Comparison of ENCODE assay signal across 13 cellular contexts in the genomic region with DNA sequence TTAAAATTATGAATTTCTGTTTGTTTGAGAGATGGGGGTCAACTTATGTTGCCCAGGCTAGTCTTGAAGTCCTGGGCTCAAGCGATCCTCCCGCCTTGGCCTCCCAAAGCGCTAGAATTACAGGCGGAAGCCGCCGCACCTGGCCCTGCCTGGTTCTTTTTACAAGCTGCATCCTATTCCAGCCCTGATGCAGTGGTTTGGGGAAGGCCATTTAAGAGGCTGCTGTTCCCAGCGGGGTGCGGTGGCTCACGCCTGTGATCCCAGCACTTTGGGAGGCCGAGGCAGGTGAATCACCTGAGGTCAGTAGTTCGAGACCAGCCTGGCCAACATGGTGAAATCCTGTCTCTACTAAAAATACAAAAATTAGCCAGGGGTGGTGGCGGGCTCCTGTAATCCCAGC. TPM values are rescaled to one million over a fixed set of nuclear protein-coding genes. Genes with fewer than 3 reads are reported as not detected.
DNase-seq lines count a peak whose midpoint lies in the region; ATAC-seq, FAIRE-seq and TF ChIP-seq lines count a peak whose summit lies in the region.
"Not testable (repeated sequence)": the region's sequence is repeated elsewhere in the genome, so short reads cannot be mapped to it uniquely, and the experiment has no call there.
"Had no signal": no experiment of that assay in that cellular context is flagged by ENCODE, and none has a peak within 500 bp of the region (broad histone marks: within the 10 kb centered on the region; RNA-seq: fewer than 3 reads in every experiment).

No MANE protein-coding gene starts in this region.

- H3K14ac ChIP-seq in mesenchymal stem cell (ENCODE audit: low read length in 2 of 2) = not testable (repeated sequence)

- peak overlapping the region; percentile 60 for H3K27ac Mint-ChIP-seq in activated T-cell treated with anti-CD3 and anti-CD28 coated beads, Interleukin-2, amount 50 U/mL, for 72 hours

- POLR2A ChIA-PET in A673 (lab: Charles Lee; ENCODE audit: low non-redundant PET) = interaction anchor here (0.6 to 1.2 kb wide), 3 partner anchors 11 to 279 kb away, joined by 3 to 8 read pairs (median 5); a partner anchor contains a TSS

- H3K9me3 ChIP-seq in A673 (ENCODE audit: low read depth, low read length, poor library complexity, severe bottlenecking); HUES64 (ENCODE audit: insufficient read depth, low read depth, low read length); duodenal mucosa (ENCODE audit: control insufficient read depth in 1 of 2, low read length in 2 of 2); heart left ventricle; mesenchymal stem cell (ENCODE audit: control insufficient read depth, low read length); pancreas; stomach smooth muscle (ENCODE audit: control insufficient read depth in 2 of 2, low read length in 2 of 2): not testable (repeated sequence)

- not testable (repeated sequence) for H4K8ac ChIP-seq in mesenchymal stem cell (ENCODE audit: low read length)

- 90% methylated on average over 12 of the region's 12 CpGs for WGBS in HUES64
- 81 to 92% (median 87%) methylated on average over 12 of the region's 12 CpGs for WGBS in heart left ventricle, 4 donors
- WGBS in mesenchymal stem cell = 84% methylated on average over 11 of the region's 12 CpGs
- WGBS in pancreas, 2 donors = 90 to 97% methylated on average over 12 of the region's 12 CpGs

- not testable (repeated sequence) for DNase-seq in A673 (ENCODE audit: low spot score); activated T-cell treated with anti-CD3 and anti-CD28 coated beads, Interleukin-2, amount 50 U/mL, for 72 hours; mesenchymal stem cell
- DNase-seq in heart left ventricle (peak in 2 of 5 donors; percentile 10 to 31), pancreas (peak in 1 of 6 donors; percentile 26)

- H3K79me1 ChIP-seq in mesenchymal stem cell (replicated peaks; ENCODE audit: low read length, poor library complexity, severe bottlenecking) = peaks cover 13% of the 10 kb centered on the region

- not testable (repeated sequence) for H4K91ac ChIP-seq in mesenchymal stem cell (ENCODE audit: low read length)

- H3K27ac ChIP-seq in A673 (ENCODE audit: low read depth, low read length, poor library complexity, severe bottlenecking) = peak overlapping the region; percentile 94
- peak overlapping the region; percentile 84 for H3K27ac ChIP-seq in HUES64 (ENCODE audit: low read depth, low read length)
- peak overlapping the region; percentile 49 for H3K27ac ChIP-seq in duodenal mucosa (ENCODE audit: low read depth, low read length)
- H3K27ac ChIP-seq in heart left ventricle = peak overlapping the region; percentile 54 to 100 (median 98)
- peak overlapping the region; percentile 75 for H3K27ac ChIP-seq in mesenchymal stem cell (ENCODE audit: low read length, poor library complexity, severe bottlenecking)
- peak overlapping the region in 3 of 4 donors; percentile 62 to 90 (median 87) for H3K27ac ChIP-seq in pancreas
- peak overlapping the region; percentile 98 for H3K27ac ChIP-seq in stomach smooth muscle (ENCODE audit: low read length)

- not testable (repeated sequence) for H2BK5ac ChIP-seq in mesenchymal stem cell (ENCODE audit: low read depth, low read length, poor library complexity, severe bottlenecking)

- H3K4me3 Mint-ChIP-seq in activated T-cell treated with anti-CD3 and anti-CD28 coated beads, Interleukin-2, amount 50 U/mL, for 72 hours = not testable (repeated sequence)

- not testable (repeated sequence) for H3K9me3 Mint-ChIP-seq in activated T-cell treated with anti-CD3 and anti-CD28 coated beads, Interleukin-2, amount 50 U/mL, for 72 hours

- peaks cover 40% of the 10 kb centered on the region for H3K36me3 ChIP-seq in A673 (ENCODE audit: insufficient read depth, low read length, poor library complexity, severe bottlenecking)
- H3K36me3 ChIP-seq in HUES64 (ENCODE audit: insufficient read depth, low read length) = peaks cover 54% of the 10 kb centered on the region
- peaks cover 18 to 24% of the 10 kb centered on the region in 2 donors for H3K36me3 ChIP-seq in duodenal mucosa (ENCODE audit: control insufficient read depth in 1 of 2, insufficient read depth in 2 of 2, low read length in 2 of 2)
- peaks cover 0 to 61% (median 54%) of the 10 kb centered on the region in 9 donors for H3K36me3 ChIP-seq in heart left ventricle
- H3K36me3 ChIP-seq in mesenchymal stem cell (ENCODE audit: control insufficient read depth in 1 of 2, insufficient read depth in 2 of 2, low read depth in 1 of 2, low read length in 2 of 2) = peaks cover 55 to 57% of the 10 kb centered on the region in 2 experiments
- peaks cover 0 to 21% (median 13%) of the 10 kb centered on the region in 3 donors for H3K36me3 ChIP-seq in pancreas
- H3K36me3 ChIP-seq in stomach smooth muscle (ENCODE audit: control insufficient read depth in 2 of 2, insufficient read depth in 2 of 2, low read length in 2 of 2) = peaks cover 25 to 29% of the 10 kb centered on the region in 2 donors

- not testable (repeated sequence) for TF ChIP-seq POLR2A in heart left ventricle (IDR thresholded peaks at IDR 0.05)

- not testable (repeated sequence) for H3K27me3 Mint-ChIP-seq in activated T-cell treated with anti-CD3 and anti-CD28 coated beads, Interleukin-2, amount 50 U/mL, for 72 hours (ENCODE audit: low read depth)

- H2AFZ ChIP-seq in mesenchymal stem cell (ENCODE audit: low read depth, low read length) = not testable (repeated sequence)

- intact Hi-C loops in A673 (cut with micrococcal nuclease; ENCODE audit: unreplicated experiment); pancreas (cut with DNase I): not testable (repeated sequence)
- intact Hi-C loops in heart left ventricle (cut with DNase I) = loop anchor here in 4 of 10 donors (2.0 to 5.0 kb wide), 4 partner anchors 15 to 36 kb away; a partner anchor contains a TSS

- ATAC-seq in activated T-cell treated with anti-CD3 and anti-CD28 coated beads, Interleukin-2, amount 50 U/mL, for 72 hours (replicated peaks in 1 of 2); heart left ventricle; pancreas: not testable (repeated sequence)

- H2BK120ac ChIP-seq in mesenchymal stem cell (ENCODE audit: low read depth, low read length) = not testable (repeated sequence)

- H3K36me3 Mint-ChIP-seq in activated T-cell treated with anti-CD3 and anti-CD28 coated beads, Interleukin-2, amount 50 U/mL, for 72 hours (ENCODE audit: insufficient read depth in 2 of 2) = not testable (repeated sequence)

- not testable (repeated sequence) for H3K4me2 ChIP-seq in mesenchymal stem cell (ENCODE audit: low read length, poor library complexity, severe bottlenecking)

- H3K4ac ChIP-seq in mesenchymal stem cell (ENCODE audit: low read depth in 1 of 2, low read length in 2 of 2) = not testable (repeated sequence)

- not testable (repeated sequence) for H3K27me3 ChIP-seq in A673 (replicated peaks; ENCODE audit: insufficient read depth, low read depth, low read length, poor library complexity); HUES64 (ENCODE audit: insufficient read depth, low read length); duodenal mucosa (ENCODE audit: control insufficient read depth in 1 of 2, insufficient read depth in 2 of 2, low read length in 2 of 2); heart left ventricle; mesenchymal stem cell (ENCODE audit: control insufficient read depth in 1 of 2, insufficient read depth in 1 of 2, low read length in 2 of 2); pancreas; stomach smooth muscle (ENCODE audit: control insufficient read depth in 1 of 2, insufficient read depth in 2 of 2, low read length in 2 of 2)

- H2BK15ac ChIP-seq in mesenchymal stem cell (ENCODE audit: low read depth, poor library complexity, severe bottlenecking) = not testable (repeated sequence)

- CTCF ChIA-PET in A673 (lab: Charles Lee) = interaction anchor here (0.6 kb wide), 1 partner anchor 171 kb away, joined by 6 read pairs; no protein-coding TSS in a partner anchor

- not testable (repeated sequence) for BruUV-seq in A673 (replicated peaks; lab: Mats Ljungman, UMichigan)

- TF ChIP-seq CTCF in A673 (conservative IDR thresholded peaks at IDR 0.05; ENCODE audit: low read depth, low read length); heart left ventricle (IDR thresholded peaks at IDR 0.05); pancreas (IDR thresholded peaks at IDR 0.05): not testable (repeated sequence)

- H2AK5ac ChIP-seq in mesenchymal stem cell (ENCODE audit: low read length, severe bottlenecking) = peak overlapping the region; percentile 31

- not testable (repeated sequence) for H3K4me3 ChIP-seq in A673 (ENCODE audit: low read depth, low read length, poor library complexity, severe bottlenecking); HUES64 (ENCODE audit: low read length); duodenal mucosa (ENCODE audit: low read depth in 1 of 2, low read length in 2 of 2); pancreas
- H3K4me3 ChIP-seq in heart left ventricle (peak overlapping the region in 9 of 12 donors; percentile 3 to 96 (median 20)), mesenchymal stem cell (ENCODE audit: insufficient read depth in 1 of 2, low read depth in 1 of 2, low read length in 2 of 2) (peak overlapping the region in 1 of 2 experiments; percentile 53), stomach smooth muscle (ENCODE audit: low read length in 2 of 2) (peak overlapping the region in 1 of 2 donors; percentile 64)

- H3K4me1 Mint-ChIP-seq in activated T-cell treated with anti-CD3 and anti-CD28 coated beads, Interleukin-2, amount 50 U/mL, for 72 hours (ENCODE audit: low read depth) = peaks cover 25% of the 10 kb centered on the region

- not testable (repeated sequence) for H3K18ac ChIP-seq in mesenchymal stem cell (ENCODE audit: low read depth in 1 of 2, low read length in 2 of 2)

- not testable (repeated sequence) for H3K23ac ChIP-seq in mesenchymal stem cell (ENCODE audit: low read length in 2 of 2)

- peaks cover 20% of the 10 kb centered on the region for H3K4me1 ChIP-seq in A673 (ENCODE audit: insufficient read depth, low read length, poor library complexity, severe bottlenecking)
- peaks cover 14% of the 10 kb centered on the region for H3K4me1 ChIP-seq in HUES64 (ENCODE audit: insufficient read depth, low read length)
- H3K4me1 ChIP-seq in duodenal mucosa (ENCODE audit: control insufficient read depth in 1 of 2, insufficient read depth in 2 of 2, low read length in 2 of 2) = peaks cover 38 to 48% of the 10 kb centered on the region in 2 donors
- H3K4me1 ChIP-seq in heart left ventricle = peaks cover 17 to 57% (median 48%) of the 10 kb centered on the region in 12 donors
- H3K4me1 ChIP-seq in mesenchymal stem cell (ENCODE audit: control insufficient read depth, insufficient read depth, low read depth, low read length) = peaks cover 27% of the 10 kb centered on the region
- H3K4me1 ChIP-seq in pancreas = peaks cover 26 to 38% (median 37%) of the 10 kb centered on the region in 3 donors
- peaks cover 50% of the 10 kb centered on the region for H3K4me1 ChIP-seq in stomach smooth muscle (ENCODE audit: control insufficient read depth, insufficient read depth, low read length)

- H3K9ac ChIP-seq in HUES64 (ENCODE audit: low read depth, low read length) = peak overlapping the region; percentile 62
- H3K9ac ChIP-seq in duodenal mucosa (ENCODE audit: low read depth in 1 of 2, low read length in 2 of 2) = not testable (repeated sequence)
- H3K9ac ChIP-seq in mesenchymal stem cell (ENCODE audit: low read length) = peak overlapping the region; percentile 71
- peak overlapping the region; percentile 42 to 55 for H3K9ac ChIP-seq in stomach smooth muscle (ENCODE audit: low read length in 2 of 2)

- not testable (repeated sequence) for H2BK12ac ChIP-seq in mesenchymal stem cell (ENCODE audit: low read length in 2 of 2)

- not testable (repeated sequence) for FAIRE-seq in pancreas (lab: Jason Lieb, UNC)

RNA-seq across cellular contexts. Expression of a gene that starts 2.9 kb away (rescaled TPM):
- total RNA-seq in A673 (2021) (58.3 and 65.9 TPM in 2 replicates), heart left ventricle (100 to 1,000 TPM in 4 of 9 donors, 10 to 100 TPM in 5; 70.6 to 200 (median 97.4) TPM), pancreas (10 to 100 TPM; 20.6 to 40.1 (median 27.4) TPM)
- 42.6 TPM for polyA plus RNA-seq in HUES64 (2013, experiment 1 of 2)
- 41.9 TPM for polyA plus RNA-seq in HUES64 (2013, experiment 2 of 2)
- total RNA-seq in activated T-cell treated with anti-CD3 and anti-CD28 coated beads, Interleukin-2, amount 50 U/mL, for 72 hours = 10 to 100 TPM; 33.8 to 45.9 TPM
- polyA plus RNA-seq in heart left ventricle (100 to 1,000 TPM; 160 to 252 TPM), pancreas (10 to 100 TPM; 50.6 to 61.4 TPM)
- 83.5 TPM for polyA plus RNA-seq in mesenchymal stem cell (2013, experiment 1 of 2)
- 80.6 TPM for polyA plus RNA-seq in mesenchymal stem cell (2013, experiment 2 of 2)

RNA-seq across cellular contexts. Expression of a gene that starts 17.3 kb away (rescaled TPM):
- 2,701 and 2,706 TPM in 2 replicates for total RNA-seq in A673 (2021)
- polyA plus RNA-seq in HUES64 (2013, experiment 1 of 2) = 1,689 TPM
- polyA plus RNA-seq in HUES64 (2013, experiment 2 of 2) = 1,793 TPM
- total RNA-seq in activated T-cell treated with anti-CD3 and anti-CD28 coated beads, Interleukin-2, amount 50 U/mL, for 72 hours = 1,000 to 10,000 TPM; 3,876 to 4,058 TPM
- 1,000 to 10,000 TPM; 1,373 to 2,686 (median 2,215) TPM for total RNA-seq in heart left ventricle
- 1,000 to 10,000 TPM in 1 of 2 donors, 100 to 1,000 TPM in 1; 846 to 1,944 TPM for polyA plus RNA-seq in heart left ventricle
- polyA plus RNA-seq in mesenchymal stem cell (2013, experiment 1 of 2) = 2,485 TPM
- 2,452 TPM for polyA plus RNA-seq in mesenchymal stem cell (2013, experiment 2 of 2)
- total RNA-seq in pancreas = 1,000 to 10,000 TPM; 2,199 to 4,238 (median 2,879) TPM
- polyA plus RNA-seq in pancreas = 1,000 to 10,000 TPM in 1 of 2 donors, 100 to 1,000 TPM in 1; 545 to 1,088 TPM

RNA-seq across cellular contexts. Expression of a gene that starts 35.1 kb away (rescaled TPM):
- total RNA-seq in A673 (2021) = not detected in 2 replicates
- polyA plus RNA-seq in HUES64 (2013, experiment 1 of 2) = 40.9 TPM
- 38.4 TPM for polyA plus RNA-seq in HUES64 (2013, experiment 2 of 2)
- not detected for total RNA-seq in activated T-cell treated with anti-CD3 and anti-CD28 coated beads, Interleukin-2, amount 50 U/mL, for 72 hours
- total RNA-seq in heart left ventricle = 1,000 to 10,000 TPM in 3 of 9 donors, 100 to 1,000 TPM in 6; 347 to 2,001 (median 606) TPM
- 1,000 to 10,000 TPM in 1 of 2 donors, 100 to 1,000 TPM in 1; 649 to 1,244 TPM for polyA plus RNA-seq in heart left ventricle
- not detected for polyA plus RNA-seq in mesenchymal stem cell (2013, experiment 1 of 2)
- polyA plus RNA-seq in mesenchymal stem cell (2013, experiment 2 of 2) = not detected
- total RNA-seq in pancreas = under 1 TPM in 1 of 6 donors, not detected in 5; 0.55 TPM
- under 1 TPM; 0.23 to 0.33 TPM for polyA plus RNA-seq in pancreas
- total RNA-seq: activated CD8-positive, alpha-beta memory T cell treated with anti-CD3 and anti-CD28 coated beads, Interleukin-2, amount 10 ng/mL, durations not matched to agents 7 days and 5 days; CD4-positive, CD25-positive, alpha-beta regulatory T cell; HT1080; naive thymus-derived CD4-positive, alpha-beta T cell; sciatic nerve had no signal
- polyA plus RNA-seq: CD4-positive, CD25-positive, alpha-beta regulatory T cell; naive thymus-derived CD4-positive, alpha-beta T cell had no signal

RNA-seq across cellular contexts. Expression of a gene that starts 39.6 kb away (rescaled TPM):
- 48.1 and 59.1 TPM in 2 replicates for total RNA-seq in A673 (2021)
- polyA plus RNA-seq in HUES64 (2013, experiment 1 of 2) = 26.4 TPM
- 23.3 TPM for polyA plus RNA-seq in HUES64 (2013, experiment 2 of 2)
- 10 to 100 TPM; 33.4 TPM for total RNA-seq in activated T-cell treated with anti-CD3 and anti-CD28 coated beads, Interleukin-2, amount 50 U/mL, for 72 hours
- 10 to 100 TPM; 12.5 to 19.1 (median 15.3) TPM for total RNA-seq in heart left ventricle
- 10 to 100 TPM; 12.3 to 15.4 TPM for polyA plus RNA-seq in heart left ventricle
- 49.3 TPM for polyA plus RNA-seq in mesenchymal stem cell (2013, experiment 1 of 2)
- polyA plus RNA-seq in mesenchymal stem cell (2013, experiment 2 of 2) = 49.4 TPM
- 10 to 100 TPM; 13.4 to 25.3 (median 16.1) TPM for total RNA-seq in pancreas
- polyA plus RNA-seq in pancreas = 10 to 100 TPM; 12.8 to 14.8 TPM

Comparison
In these comparisons a context has a peak if more than half of its experiments do, and no peak if none do; other contexts are left out.
1. RNA of a gene that starts 35.1 kb away (total RNA-seq): 347 to 2,001 TPM in heart left ventricle; not detected in A673, not detected in activated T-cell treated with anti-CD3 and anti-CD28 coated beads, Interleukin-2, amount 50 U/mL, for 72 hours and 0.55 TPM in pancreas; every median in the first group is over 100 times any median in the second.
2. Peak in every context shown above with its lines, with median percentiles within 50 percentile points of each other: H3K27ac ChIP-seq.